Comparison of ENCODE assay signal across 10 cellular contexts in genomic region chr16:85003723-85004586, GRCh38. TPM values are rescaled to one million over a fixed set of nuclear protein-coding genes. Genes with fewer than 3 reads are reported as not detected.
A peak's percentile ranks its signal among the peaks of the same experiment; 100 is the strongest.
DNase-seq lines count a peak whose midpoint lies in the region; ATAC-seq and TF ChIP-seq lines count a peak whose summit lies in the region.
"Had no signal": no experiment of that assay in that cellular context is flagged by ENCODE, and none has a peak within 500 bp of the region (broad histone marks: within the 10 kb centered on the region; RNA-seq: fewer than 3 reads in every experiment).

No MANE protein-coding gene starts in this region.

- no peaks in the 10 kb centered on the region for H3K9me3 Mint-ChIP-seq in CD4-positive, CD25-positive, alpha-beta regulatory T cell
- H3K9me3 Mint-ChIP-seq in activated T-helper 1 cell treated with anti-CD3 and anti-CD28 coated beads, Interleukin-12 subunit alpha, Interleukin-12 subunit beta, Interleukin-2, Interleukin-4 antibody, amounts not matched to agents 30 ng/mL and 10 ng/mL and 1 ng/mL, durations not matched to agents 14 hours and 24 hours and 36 hours: no peaks in the 10 kb centered on the region
- H3K9me3 Mint-ChIP-seq in naive thymus-derived CD4-positive, alpha-beta T cell: peaks cover 0 to 1% (median 0%) of the 10 kb centered on the region in 11 donors
- H3K9me3 Mint-ChIP-seq: natural killer cell treated with Interleukin-12 subunit alpha and Interleukin-12 subunit beta and Interleukin-15 and Interleukin-18, amount 100 ng/mL, for 72 hours had no signal

- peaks cover 25% of the 10 kb centered on the region for H3K4me1 ChIP-seq in CD4-positive, CD25-positive, alpha-beta regulatory T cell (ENCODE audit: control insufficient read depth, insufficient read depth, low read length, poor library complexity, severe bottlenecking)
- H3K4me1 ChIP-seq in gastrocnemius medialis: peaks cover 78 to 87% of the 10 kb centered on the region in 2 donors
- peaks cover 11 to 20% of the 10 kb centered on the region in 2 donors for H3K4me1 ChIP-seq in naive thymus-derived CD4-positive, alpha-beta T cell (ENCODE audit: control insufficient read depth in 2 of 2, insufficient read depth in 2 of 2, low read length in 2 of 2)

- in situ Hi-C loops in gastrocnemius medialis (cut with MboI; ENCODE audit: low sequenced_read_pairs in 4 of 4): no loop called here

- CTCF ChIA-PET in naive thymus-derived CD4-positive, alpha-beta T cell (lab: Charles Lee): interaction anchor here (0.6 kb wide), 1 partner anchor 12 kb away, joined by 3 read pairs; no protein-coding TSS in a partner anchor

- no peak overlapping the region for H3K27ac ChIP-seq in CD4-positive, CD25-positive, alpha-beta regulatory T cell (ENCODE audit: insufficient read depth, low read length, poor library complexity, severe bottlenecking)
- H3K27ac ChIP-seq in gastrocnemius medialis: peak overlapping the region; percentile 71 to 83 (median 78)
- no peak overlapping the region for H3K27ac ChIP-seq in naive thymus-derived CD4-positive, alpha-beta T cell (ENCODE audit: low read depth, low read length)

- peak overlapping the region in 2 of 3 donors; percentile 67 to 75 for H3K27ac Mint-ChIP-seq in CD4-positive, CD25-positive, alpha-beta regulatory T cell
- H3K27ac Mint-ChIP-seq in activated T-helper 1 cell treated with anti-CD3 and anti-CD28 coated beads, Interleukin-12 subunit alpha, Interleukin-12 subunit beta, Interleukin-2, Interleukin-4 antibody, amounts not matched to agents 30 ng/mL and 10 ng/mL and 1 ng/mL, durations not matched to agents 14 hours and 24 hours and 36 hours: peak overlapping the region; percentile 60
- peak overlapping the region in 4 of 9 donors; percentile 37 to 70 (median 41) for H3K27ac Mint-ChIP-seq in naive thymus-derived CD4-positive, alpha-beta T cell

- peaks cover 25 to 80% (median 55%) of the 10 kb centered on the region in 4 donors for H3K4me1 Mint-ChIP-seq in CD4-positive, CD25-positive, alpha-beta regulatory T cell
- H3K4me1 Mint-ChIP-seq in activated T-helper 1 cell treated with anti-CD3 and anti-CD28 coated beads, Interleukin-12 subunit alpha, Interleukin-12 subunit beta, Interleukin-2, Interleukin-4 antibody, amounts not matched to agents 30 ng/mL and 10 ng/mL and 1 ng/mL, durations not matched to agents 14 hours and 24 hours and 36 hours (ENCODE audit: low read depth): peaks cover 39% of the 10 kb centered on the region
- peaks cover 53 to 86% (median 77%) of the 10 kb centered on the region in 7 donors for H3K4me1 Mint-ChIP-seq in naive thymus-derived CD4-positive, alpha-beta T cell

- peak overlapping the region in 3 of 4 donors; percentile 10 to 57 (median 28) for H3K4me3 Mint-ChIP-seq in CD4-positive, CD25-positive, alpha-beta regulatory T cell
- H3K4me3 Mint-ChIP-seq in activated T-helper 1 cell treated with anti-CD3 and anti-CD28 coated beads, Interleukin-12 subunit alpha, Interleukin-12 subunit beta, Interleukin-2, Interleukin-4 antibody, amounts not matched to agents 30 ng/mL and 10 ng/mL and 1 ng/mL, durations not matched to agents 14 hours and 24 hours and 36 hours: no peak overlapping the region
- H3K4me3 Mint-ChIP-seq in naive thymus-derived CD4-positive, alpha-beta T cell: peak overlapping the region in 4 of 10 donors; percentile 6 to 63 (median 46)
- H3K4me3 Mint-ChIP-seq: natural killer cell treated with Interleukin-12 subunit alpha and Interleukin-12 subunit beta and Interleukin-15 and Interleukin-18, amount 100 ng/mL, for 72 hours had no signal

- DNase-seq in CD4-positive, CD25-positive, alpha-beta regulatory T cell: no peak
- no peak for DNase-seq in activated T-helper 1 cell treated with anti-CD3 and anti-CD28 coated beads, Interleukin-12 subunit alpha, Interleukin-12 subunit beta, Interleukin-2, Interleukin-4 antibody, amounts not matched to agents 30 ng/mL and 10 ng/mL and 1 ng/mL, durations not matched to agents 14 hours and 24 hours and 36 hours (ENCODE audit: low spot score)
- DNase-seq in left ventricle myocardium superior: no peak
- DNase-seq in gastrocnemius medialis: no peak
- DNase-seq in activated effector memory CD4-positive, alpha-beta T cell treated with Interleukin-2 at 50 U/mL for 16 hours: no peak
- DNase-seq in activated CD4-positive, CD25-positive, alpha-beta regulatory T cell (lab: John Stamatoyannopoulos, UW): no peak
- no peak for DNase-seq in naive thymus-derived CD4-positive, alpha-beta T cell
- no peak for DNase-seq in T-helper 9 cell
- DNase-seq: NCI-H2081 had no signal

- H3K36me3 ChIP-seq in CD4-positive, CD25-positive, alpha-beta regulatory T cell (ENCODE audit: control insufficient read depth, insufficient read depth, low read length): peaks cover 12% of the 10 kb centered on the region
- no peaks in the 10 kb centered on the region for H3K36me3 ChIP-seq in gastrocnemius medialis
- H3K36me3 ChIP-seq in naive thymus-derived CD4-positive, alpha-beta T cell (ENCODE audit: control insufficient read depth in 2 of 3, insufficient read depth in 3 of 3, low read length in 3 of 3): peaks cover 0 to 8% (median 0%) of the 10 kb centered on the region in 3 experiments

- POLR2A ChIA-PET in naive thymus-derived CD4-positive, alpha-beta T cell (lab: Charles Lee): no interaction called here

- no peak for TF ChIP-seq POLR2A in gastrocnemius medialis (IDR thresholded peaks at IDR 0.05)

- intact Hi-C loops in activated T-helper 1 cell treated with anti-CD3 and anti-CD28 coated beads, Interleukin-12 subunit alpha, Interleukin-12 subunit beta, Interleukin-2, Interleukin-4 antibody, amounts not matched to agents 30 ng/mL and 10 ng/mL and 1 ng/mL, durations not matched to agents 14 hours and 24 hours and 36 hours (cut with micrococcal nuclease): no loop called here
- intact Hi-C loops in left ventricle myocardium superior (cut with micrococcal nuclease) (no loop called here), gastrocnemius medialis (cut with DNase I; ENCODE audit: low total_unique reads) (no loop called here)
- intact Hi-C loops in naive thymus-derived CD4-positive, alpha-beta T cell (cut with micrococcal nuclease): no loop called here

- no peaks in the 10 kb centered on the region for H3K27me3 ChIP-seq in CD4-positive, CD25-positive, alpha-beta regulatory T cell (ENCODE audit: control insufficient read depth, insufficient read depth, low read length)
- H3K27me3 ChIP-seq in gastrocnemius medialis: no peaks in the 10 kb centered on the region
- H3K27me3 ChIP-seq in naive thymus-derived CD4-positive, alpha-beta T cell (ENCODE audit: control insufficient read depth in 2 of 2, insufficient read depth in 2 of 2, low read length in 2 of 2): no peaks in the 10 kb centered on the region

- H3K27me3 Mint-ChIP-seq in CD4-positive, CD25-positive, alpha-beta regulatory T cell: no peaks in the 10 kb centered on the region
- no peaks in the 10 kb centered on the region for H3K27me3 Mint-ChIP-seq in activated T-helper 1 cell treated with anti-CD3 and anti-CD28 coated beads, Interleukin-12 subunit alpha, Interleukin-12 subunit beta, Interleukin-2, Interleukin-4 antibody, amounts not matched to agents 30 ng/mL and 10 ng/mL and 1 ng/mL, durations not matched to agents 14 hours and 24 hours and 36 hours (ENCODE audit: insufficient read depth)
- no peaks in the 10 kb centered on the region for H3K27me3 Mint-ChIP-seq in naive thymus-derived CD4-positive, alpha-beta T cell
- H3K27me3 Mint-ChIP-seq: natural killer cell treated with Interleukin-12 subunit alpha and Interleukin-12 subunit beta and Interleukin-15 and Interleukin-18, amount 100 ng/mL, for 72 hours had no signal

- no peak overlapping the region for H3K4me3 ChIP-seq in CD4-positive, CD25-positive, alpha-beta regulatory T cell (ENCODE audit: low read depth, low read length)
- H3K4me3 ChIP-seq in gastrocnemius medialis: peak overlapping the region in 1 of 4 donors; percentile 33
- no peak overlapping the region for H3K4me3 ChIP-seq in naive thymus-derived CD4-positive, alpha-beta T cell (ENCODE audit: low read length)

- H3K9me3 ChIP-seq in CD4-positive, CD25-positive, alpha-beta regulatory T cell (ENCODE audit: control insufficient read depth in 2 of 2, low read length in 2 of 2): no peaks in the 10 kb centered on the region
- no peaks in the 10 kb centered on the region for H3K9me3 ChIP-seq in gastrocnemius medialis
- H3K9me3 ChIP-seq in naive thymus-derived CD4-positive, alpha-beta T cell (ENCODE audit: control insufficient read depth in 2 of 3, low read length in 3 of 3): no peaks in the 10 kb centered on the region

- no peak for ATAC-seq in CD4-positive, CD25-positive, alpha-beta regulatory T cell (ENCODE audit: low read depth in 2 of 2)
- ATAC-seq in left ventricle myocardium superior: peak; percentile 23
- ATAC-seq in gastrocnemius medialis: no peak
- no peak for ATAC-seq in naive thymus-derived CD4-positive, alpha-beta T cell

- no peak for TF ChIP-seq CTCF in gastrocnemius medialis (IDR thresholded peaks at IDR 0.05 in 4 of 5, conservative IDR thresholded peaks at IDR 0.05 in 1 of 5)

- H3K36me3 Mint-ChIP-seq in CD4-positive, CD25-positive, alpha-beta regulatory T cell: peaks cover 11% of the 10 kb centered on the region
- peaks cover 8% of the 10 kb centered on the region for H3K36me3 Mint-ChIP-seq in activated T-helper 1 cell treated with anti-CD3 and anti-CD28 coated beads, Interleukin-12 subunit alpha, Interleukin-12 subunit beta, Interleukin-2, Interleukin-4 antibody, amounts not matched to agents 30 ng/mL and 10 ng/mL and 1 ng/mL, durations not matched to agents 14 hours and 24 hours and 36 hours (ENCODE audit: low read depth)
- peaks cover 0 to 38% (median 4%) of the 10 kb centered on the region in 5 donors for H3K36me3 Mint-ChIP-seq in naive thymus-derived CD4-positive, alpha-beta T cell
- H3K36me3 Mint-ChIP-seq: natural killer cell treated with Interleukin-12 subunit alpha and Interleukin-12 subunit beta and Interleukin-15 and Interleukin-18, amount 100 ng/mL, for 72 hours had no signal

RNA-seq across cellular contexts. Expression of gene ZDHHC7, which starts 7.4 kb away (rescaled TPM):
- 42.6 TPM for total RNA-seq in CD4-positive, CD25-positive, alpha-beta regulatory T cell
- polyA plus RNA-seq in CD4-positive, CD25-positive, alpha-beta regulatory T cell: 10 to 100 TPM; 26.0 to 38.9 (median 37.1) TPM
- 29.0 and 30.6 TPM in 2 replicates for total RNA-seq in activated T-helper 1 cell treated with anti-CD3 and anti-CD28 coated beads, Interleukin-12 subunit alpha, Interleukin-12 subunit beta, Interleukin-2, Interleukin-4 antibody, amounts not matched to agents 30 ng/mL and 10 ng/mL and 1 ng/mL, durations not matched to agents 14 hours and 24 hours and 36 hours
- 37.1 TPM for total RNA-seq in left ventricle myocardium superior
- total RNA-seq in gastrocnemius medialis: 10 to 100 TPM; 55.0 to 93.5 (median 68.4) TPM
- total RNA-seq in naive thymus-derived CD4-positive, alpha-beta T cell: 10 to 100 TPM; 31.7 to 62.2 (median 33.4) TPM
- 10 to 100 TPM; 33.2 to 47.7 TPM for polyA plus RNA-seq in naive thymus-derived CD4-positive, alpha-beta T cell

RNA-seq across cellular contexts. Expression of gene KIAA0513, which starts 23.6 kb away (rescaled TPM):
- total RNA-seq in CD4-positive, CD25-positive, alpha-beta regulatory T cell: 7.5 TPM
- 1 to 10 TPM; 1.5 to 3.9 (median 3.3) TPM for polyA plus RNA-seq in CD4-positive, CD25-positive, alpha-beta regulatory T cell
- total RNA-seq in activated T-helper 1 cell treated with anti-CD3 and anti-CD28 coated beads, Interleukin-12 subunit alpha, Interleukin-12 subunit beta, Interleukin-2, Interleukin-4 antibody, amounts not matched to agents 30 ng/mL and 10 ng/mL and 1 ng/mL, durations not matched to agents 14 hours and 24 hours and 36 hours: 12.6 and 12.9 TPM in 2 replicates
- total RNA-seq in left ventricle myocardium superior (9.5 TPM), gastrocnemius medialis (10 to 100 TPM in 3 of 4 donors, 1 to 10 TPM in 1; 8.2 to 22.4 (median 21.4) TPM)
- 10 to 100 TPM in 4 of 5 experiments, 1 to 10 TPM in 1; 9.5 to 28.9 (median 15.1) TPM for total RNA-seq in naive thymus-derived CD4-positive, alpha-beta T cell
- polyA plus RNA-seq in naive thymus-derived CD4-positive, alpha-beta T cell: 1 to 10 TPM; 6.9 to 7.9 TPM

Comparison
In these comparisons a context has a peak if more than half of its experiments do, and no peak if none do; other contexts are left out.
1. H3K27ac ChIP-seq: peak in gastrocnemius medialis (4 of 4); none in CD4-positive, CD25-positive, alpha-beta regulatory T cell (single experiment) and naive thymus-derived CD4-positive, alpha-beta T cell (single experiment).